Comparison of ENCODE assay signal across 10 cellular contexts in genomic region chr18:49443837-49444236, GRCh38.
"Had no signal": no experiment of that assay in that cellular context is flagged by ENCODE, and none has a peak within 500 bp of the region (broad histone marks: within the 10 kb centered on the region; RNA-seq: fewer than 3 reads in every experiment).

No MANE protein-coding gene starts in this region.

- H3K9me3 ChIP-seq: HAP-1 had no signal

- H3K9ac ChIP-seq: GM23248 had no signal

- H2AFZ ChIP-seq: GM23248, GM23338 had no signal

- H3K4me3 ChIP-seq: GM23248, GM23338, HAP-1 had no signal

- H3K27ac ChIP-seq: GM23248 had no signal

- DNase-seq: GOT3, H7, H9, HCEC 1CT, HFFc6 had no signal

- FAIRE-seq: H1, H54 had no signal

- H3K4me2 ChIP-seq: GM23338 had no signal
